1 cellular context compared by ENCODE assay signal in genomic region chr10:21398549-21399345, GRCh38.
A peak's percentile ranks its signal among the peaks of the same experiment; 100 is the strongest.
TF ChIP-seq lines count a peak whose summit lies in the region.

No MANE protein-coding gene starts in this region.

TF ChIP-seq in HEK293, 187 proteins besides CTCF, POLR2A, EP300 and RAD21 (continued from another document):
- TF ChIP-seq ZNF707 (tag by site-specific recombination; IDR thresholded peaks at IDR 0.05), result no peak
- TF ChIP-seq ZNF791 (tag by site-specific recombination; IDR thresholded peaks at IDR 0.05), result no peak
- peak; percentile 35; the same call in 1 of the 2 replicates for TF ChIP-seq FEZF1 (tag by site-specific recombination; IDR thresholded peaks at IDR 0.05)
- no peak for TF ChIP-seq PRDM10 (tag by site-specific recombination; IDR thresholded peaks at IDR 0.05)
- TF ChIP-seq ZNF138 (tag by site-specific recombination; IDR thresholded peaks at IDR 0.05; ENCODE audit: borderline replicate concordance), result no peak
- TF ChIP-seq ZNF362 (tag by site-specific recombination; IDR thresholded peaks at IDR 0.05), result no peak
- TF ChIP-seq PRDM4 (tag by site-specific recombination; IDR thresholded peaks at IDR 0.05), result no peak
- TF ChIP-seq MZF1 (tag by site-specific recombination; IDR thresholded peaks at IDR 0.05; ENCODE audit: borderline replicate concordance), result no peak
- TF ChIP-seq ZNF280C (tag by site-specific recombination; IDR thresholded peaks at IDR 0.05), result no peak
- no peak for TF ChIP-seq ELK4 (IDR thresholded peaks at IDR 0.05; ENCODE audit: borderline replicate concordance, low read depth, low read length)
- TF ChIP-seq TSHZ1 (tag by site-specific recombination; IDR thresholded peaks at IDR 0.05; ENCODE audit: borderline replicate concordance), result no peak
- TF ChIP-seq ZNF530 (tag by site-specific recombination; IDR thresholded peaks at IDR 0.05; ENCODE audit: low read depth), result no peak
- peak; percentile 39; the same call in 1 of the 2 replicates for TF ChIP-seq ZNF366 (tag by site-specific recombination; conservative IDR thresholded peaks at IDR 0.05)
- no peak for TF ChIP-seq ZNF112 (tag by site-specific recombination; IDR thresholded peaks at IDR 0.05)
- no peak for TF ChIP-seq ZNF837 (tag by site-specific recombination; IDR thresholded peaks at IDR 0.05)
- no peak for TF ChIP-seq ZFP37 (tag by site-specific recombination; IDR thresholded peaks at IDR 0.05)
- TF ChIP-seq OSR2 (tag by site-specific recombination; IDR thresholded peaks at IDR 0.05), result 0 out of 2 replicates have a peak, but pooled peaks have one; percentile 15
- no peak for TF ChIP-seq ZSCAN5A (tag by site-specific recombination; IDR thresholded peaks at IDR 0.05)
- no peak for TF ChIP-seq ZNF341 (tag by site-specific recombination; IDR thresholded peaks at IDR 0.05; ENCODE audit: low read depth)
- no peak for TF ChIP-seq YY1 (tag by site-specific recombination; IDR thresholded peaks at IDR 0.05)
- TF ChIP-seq ZNF529 (tag by site-specific recombination; IDR thresholded peaks at IDR 0.05; ENCODE audit: insufficient replicate concordance), result no peak
- no peak for TF ChIP-seq KLF16 (tag by site-specific recombination; IDR thresholded peaks at IDR 0.05)
- TF ChIP-seq ZNF596 (tag by site-specific recombination; IDR thresholded peaks at IDR 0.05), result no peak
- no peak for TF ChIP-seq ZNF274 (IDR thresholded peaks at IDR 0.05; ENCODE audit: low read length)
- TF ChIP-seq ZNF274 (tag by site-specific recombination; IDR thresholded peaks at IDR 0.05; ENCODE audit: borderline replicate concordance), result no peak
- TF ChIP-seq ZSCAN30 (tag by site-specific recombination; IDR thresholded peaks at IDR 0.05), result no peak
- TF ChIP-seq BCL11B (tag by site-specific recombination; IDR thresholded peaks at IDR 0.05; ENCODE audit: low read depth), result no peak
- no peak for TF ChIP-seq OVOL3 (tag by site-specific recombination; IDR thresholded peaks at IDR 0.05)
- no peak for TF ChIP-seq ZXDB (tag by site-specific recombination; IDR thresholded peaks at IDR 0.05)
- no peak for TF ChIP-seq ZNF747 (tag by site-specific recombination; IDR thresholded peaks at IDR 0.05)
- TF ChIP-seq ZNF184 (tag by site-specific recombination; IDR thresholded peaks at IDR 0.05), result peak; percentile 60; the same call in 1 of the 2 replicates
- TF ChIP-seq ZNF426 (tag by site-specific recombination; IDR thresholded peaks at IDR 0.05), result no peak
- TF ChIP-seq ZNF335 (tag by site-specific recombination; conservative IDR thresholded peaks at IDR 0.05), result peak; percentile 56
- TF ChIP-seq ZNF571 (tag by site-specific recombination; IDR thresholded peaks at IDR 0.05), result no peak
- TF ChIP-seq GFI1B (tag by site-specific recombination; IDR thresholded peaks at IDR 0.05), result no peak
TF ChIP-seq in HEK293: peak in this region for 9.
